Comparison of ENCODE assay signal across 1 cellular context in the genomic region with DNA sequence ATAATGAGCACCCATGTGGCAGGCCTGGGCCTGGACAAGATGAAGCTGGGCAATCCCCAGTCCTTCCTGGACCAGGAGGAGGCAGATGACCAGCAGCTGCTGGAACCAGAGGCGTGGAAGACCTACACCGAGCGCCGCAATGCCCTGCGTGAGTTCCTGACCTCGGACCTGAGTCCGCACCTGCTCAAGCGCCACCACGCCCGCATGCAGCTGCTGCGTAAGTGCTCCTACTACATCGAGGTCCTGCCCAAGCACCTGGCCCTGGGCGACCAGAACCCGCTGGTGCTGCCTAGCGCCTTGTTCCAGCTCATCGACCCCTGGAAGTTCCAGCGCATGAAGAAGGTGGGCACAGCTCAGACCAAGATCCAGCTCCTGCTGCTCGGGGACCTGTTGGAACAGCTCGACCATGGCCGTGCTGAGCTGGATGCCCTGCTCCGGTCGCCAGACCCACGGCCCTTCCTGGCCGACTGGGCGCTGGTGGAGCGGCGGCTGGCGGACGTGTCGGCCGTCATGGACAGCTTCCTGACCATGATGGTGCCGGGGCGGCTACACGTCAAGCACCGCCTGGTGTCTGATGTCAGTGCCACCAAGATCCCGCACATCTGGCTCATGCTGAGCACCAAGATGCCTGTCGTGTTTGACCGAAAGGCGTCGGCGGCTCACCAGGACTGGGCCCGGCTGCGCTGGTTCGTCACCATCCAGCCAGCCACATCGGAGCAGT.
TF ChIP-seq lines count a peak whose summit lies in the region.

No MANE protein-coding gene starts in this region.

TF ChIP-seq in HepG2, 621 proteins besides CTCF, POLR2A, EP300 and RAD21:
- TF ChIP-seq RBM39 (IDR thresholded peaks at IDR 0.05; ENCODE audit: low read depth, low read length, poor library complexity, severe bottlenecking) (peak; percentile 35), ZNF274 (CRISPR knock-in tag; IDR thresholded peaks at IDR 0.05) (0 out of 2 replicates have a peak, but pooled peaks have one; percentile 35), CENPT (CRISPR knock-in tag; IDR thresholded peaks at IDR 0.05; ENCODE audit: low read depth) (0 out of 2 replicates have a peak, but pooled peaks have one; percentile 61), ZNF75D (CRISPR knock-in tag; IDR thresholded peaks at IDR 0.05; ENCODE audit: borderline replicate concordance) (no peak), ZNF83 (CRISPR knock-in tag; IDR thresholded peaks at IDR 0.05; ENCODE audit: borderline replicate concordance) (no peak), HES4 (CRISPR knock-in tag; IDR thresholded peaks at IDR 0.05; ENCODE audit: borderline replicate concordance) (0 out of 2 replicates have a peak, but pooled peaks have one; percentile 42), CHCHD3 (CRISPR knock-in tag; IDR thresholded peaks at IDR 0.05) (0 out of 2 replicates have a peak, but pooled peaks have one; percentile 31), RXRA (CRISPR knock-in tag; IDR thresholded peaks at IDR 0.05) (0 out of 2 replicates have a peak, but pooled peaks have one; percentile 14), TOE1 (CRISPR knock-in tag; IDR thresholded peaks at IDR 0.05) (no peak), GABPB1 (CRISPR knock-in tag; IDR thresholded peaks at IDR 0.05) (0 out of 2 replicates have a peak, but pooled peaks have one; percentile 6)
- TF ChIP-seq, protein P1, sequence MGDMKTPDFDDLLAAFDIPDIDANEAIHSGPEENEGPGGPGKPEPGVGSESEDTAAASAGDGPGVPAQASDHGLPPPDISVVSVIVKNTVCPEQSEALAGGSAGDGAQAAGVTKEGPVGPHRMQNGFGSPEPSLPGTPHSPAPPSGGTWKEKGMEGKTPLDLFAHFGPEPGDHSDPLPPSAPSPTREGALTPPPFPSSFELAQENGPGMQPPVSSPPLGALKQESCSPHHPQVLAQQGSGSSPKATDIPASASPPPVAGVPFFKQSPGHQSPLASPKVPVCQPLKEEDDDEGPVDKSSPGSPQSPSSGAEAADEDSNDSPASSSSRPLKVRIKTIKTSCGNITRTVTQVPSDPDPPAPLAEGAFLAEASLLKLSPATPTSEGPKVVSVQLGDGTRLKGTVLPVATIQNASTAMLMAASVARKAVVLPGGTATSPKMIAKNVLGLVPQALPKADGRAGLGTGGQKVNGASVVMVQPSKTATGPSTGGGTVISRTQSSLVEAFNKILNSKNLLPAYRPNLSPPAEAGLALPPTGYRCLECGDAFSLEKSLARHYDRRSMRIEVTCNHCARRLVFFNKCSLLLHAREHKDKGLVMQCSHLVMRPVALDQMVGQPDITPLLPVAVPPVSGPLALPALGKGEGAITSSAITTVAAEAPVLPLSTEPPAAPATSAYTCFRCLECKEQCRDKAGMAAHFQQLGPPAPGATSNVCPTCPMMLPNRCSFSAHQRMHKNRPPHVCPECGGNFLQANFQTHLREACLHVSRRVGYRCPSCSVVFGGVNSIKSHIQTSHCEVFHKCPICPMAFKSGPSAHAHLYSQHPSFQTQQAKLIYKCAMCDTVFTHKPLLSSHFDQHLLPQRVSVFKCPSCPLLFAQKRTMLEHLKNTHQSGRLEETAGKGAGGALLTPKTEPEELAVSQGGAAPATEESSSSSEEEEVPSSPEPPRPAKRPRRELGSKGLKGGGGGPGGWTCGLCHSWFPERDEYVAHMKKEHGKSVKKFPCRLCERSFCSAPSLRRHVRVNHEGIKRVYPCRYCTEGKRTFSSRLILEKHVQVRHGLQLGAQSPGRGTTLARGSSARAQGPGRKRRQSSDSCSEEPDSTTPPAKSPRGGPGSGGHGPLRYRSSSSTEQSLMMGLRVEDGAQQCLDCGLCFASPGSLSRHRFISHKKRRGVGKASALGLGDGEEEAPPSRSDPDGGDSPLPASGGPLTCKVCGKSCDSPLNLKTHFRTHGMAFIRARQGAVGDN (CRISPR knock-in tag; IDR thresholded peaks at IDR 0.05), result peak; percentile 10; the same call in 1 of the 2 replicates
- TF ChIP-seq, protein P2, sequence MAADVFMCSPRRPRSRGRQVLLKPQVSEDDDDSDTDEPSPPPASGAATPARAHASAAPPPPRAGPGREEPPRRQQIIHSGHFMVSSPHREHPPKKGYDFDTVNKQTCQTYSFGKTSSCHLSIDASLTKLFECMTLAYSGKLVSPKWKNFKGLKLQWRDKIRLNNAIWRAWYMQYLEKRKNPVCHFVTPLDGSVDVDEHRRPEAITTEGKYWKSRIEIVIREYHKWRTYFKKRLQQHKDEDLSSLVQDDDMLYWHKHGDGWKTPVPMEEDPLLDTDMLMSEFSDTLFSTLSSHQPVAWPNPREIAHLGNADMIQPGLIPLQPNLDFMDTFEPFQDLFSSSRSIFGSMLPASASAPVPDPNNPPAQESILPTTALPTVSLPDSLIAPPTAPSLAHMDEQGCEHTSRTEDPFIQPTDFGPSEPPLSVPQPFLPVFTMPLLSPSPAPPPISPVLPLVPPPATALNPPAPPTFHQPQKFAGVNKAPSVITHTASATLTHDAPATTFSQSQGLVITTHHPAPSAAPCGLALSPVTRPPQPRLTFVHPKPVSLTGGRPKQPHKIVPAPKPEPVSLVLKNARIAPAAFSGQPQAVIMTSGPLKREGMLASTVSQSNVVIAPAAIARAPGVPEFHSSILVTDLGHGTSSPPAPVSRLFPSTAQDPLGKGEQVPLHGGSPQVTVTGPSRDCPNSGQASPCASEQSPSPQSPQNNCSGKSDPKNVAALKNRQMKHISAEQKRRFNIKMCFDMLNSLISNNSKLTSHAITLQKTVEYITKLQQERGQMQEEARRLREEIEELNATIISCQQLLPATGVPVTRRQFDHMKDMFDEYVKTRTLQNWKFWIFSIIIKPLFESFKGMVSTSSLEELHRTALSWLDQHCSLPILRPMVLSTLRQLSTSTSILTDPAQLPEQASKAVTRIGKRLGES (CRISPR knock-in tag; IDR thresholded peaks at IDR 0.05; ENCODE audit: borderline replicate concordance), result no peak
- TF ChIP-seq, protein P3, sequence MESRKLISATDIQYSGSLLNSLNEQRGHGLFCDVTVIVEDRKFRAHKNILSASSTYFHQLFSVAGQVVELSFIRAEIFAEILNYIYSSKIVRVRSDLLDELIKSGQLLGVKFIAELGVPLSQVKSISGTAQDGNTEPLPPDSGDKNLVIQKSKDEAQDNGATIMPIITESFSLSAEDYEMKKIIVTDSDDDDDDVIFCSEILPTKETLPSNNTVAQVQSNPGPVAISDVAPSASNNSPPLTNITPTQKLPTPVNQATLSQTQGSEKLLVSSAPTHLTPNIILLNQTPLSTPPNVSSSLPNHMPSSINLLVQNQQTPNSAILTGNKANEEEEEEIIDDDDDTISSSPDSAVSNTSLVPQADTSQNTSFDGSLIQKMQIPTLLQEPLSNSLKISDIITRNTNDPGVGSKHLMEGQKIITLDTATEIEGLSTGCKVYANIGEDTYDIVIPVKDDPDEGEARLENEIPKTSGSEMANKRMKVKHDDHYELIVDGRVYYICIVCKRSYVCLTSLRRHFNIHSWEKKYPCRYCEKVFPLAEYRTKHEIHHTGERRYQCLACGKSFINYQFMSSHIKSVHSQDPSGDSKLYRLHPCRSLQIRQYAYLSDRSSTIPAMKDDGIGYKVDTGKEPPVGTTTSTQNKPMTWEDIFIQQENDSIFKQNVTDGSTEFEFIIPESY (CRISPR knock-in tag; IDR thresholded peaks at IDR 0.05), result peak; percentile 22; the same call in 1 of the 2 replicates
- TF ChIP-seq, protein P4, sequence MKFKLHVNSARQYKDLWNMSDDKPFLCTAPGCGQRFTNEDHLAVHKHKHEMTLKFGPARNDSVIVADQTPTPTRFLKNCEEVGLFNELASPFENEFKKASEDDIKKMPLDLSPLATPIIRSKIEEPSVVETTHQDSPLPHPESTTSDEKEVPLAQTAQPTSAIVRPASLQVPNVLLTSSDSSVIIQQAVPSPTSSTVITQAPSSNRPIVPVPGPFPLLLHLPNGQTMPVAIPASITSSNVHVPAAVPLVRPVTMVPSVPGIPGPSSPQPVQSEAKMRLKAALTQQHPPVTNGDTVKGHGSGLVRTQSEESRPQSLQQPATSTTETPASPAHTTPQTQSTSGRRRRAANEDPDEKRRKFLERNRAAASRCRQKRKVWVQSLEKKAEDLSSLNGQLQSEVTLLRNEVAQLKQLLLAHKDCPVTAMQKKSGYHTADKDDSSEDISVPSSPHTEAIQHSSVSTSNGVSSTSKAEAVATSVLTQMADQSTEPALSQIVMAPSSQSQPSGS (CRISPR knock-in tag; IDR thresholded peaks at IDR 0.05), result no peak
